Comparison of ENCODE assay signal across 13 cellular contexts in the genomic region with DNA sequence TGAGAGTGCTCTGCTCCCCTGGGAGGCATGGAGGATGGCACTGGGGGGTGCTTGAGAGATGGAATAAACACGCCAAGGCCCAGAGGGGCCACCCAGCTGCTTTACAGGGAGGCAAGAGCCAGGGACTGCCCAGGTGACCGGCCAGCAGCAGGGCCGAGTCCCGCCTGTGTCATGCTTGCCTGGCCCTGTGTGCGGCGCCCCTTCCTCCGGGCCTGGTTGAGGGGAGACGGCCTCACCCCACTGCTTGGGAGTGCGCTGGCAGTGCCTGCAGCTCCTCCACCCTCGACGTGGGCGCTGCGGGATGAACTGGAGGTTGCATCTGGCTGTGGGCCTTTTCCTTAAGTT. TPM values are rescaled to one million over a fixed set of nuclear protein-coding genes. Genes with fewer than 3 reads are reported as not detected.
DNase-seq lines count a peak whose midpoint lies in the region; ATAC-seq, FAIRE-seq and TF ChIP-seq lines count a peak whose summit lies in the region.
"Had no signal": no experiment of that assay in that cellular context is flagged by ENCODE, and none has a peak within 500 bp of the region (broad histone marks: within the 10 kb centered on the region; RNA-seq: fewer than 3 reads in every experiment).

No MANE protein-coding gene starts in this region.

- H3K27me3 ChIP-seq in left ventricle myocardium inferior (ENCODE audit: low read depth) (peaks cover 10% of the 10 kb centered on the region), prostate gland (replicated peaks; ENCODE audit: insufficient read depth) (peaks cover 4% of the 10 kb centered on the region), aorta (ENCODE audit: control insufficient read depth in 1 of 2, insufficient read depth in 2 of 2, low read length in 1 of 2) (no peaks in the 10 kb centered on the region)

- H3K9ac ChIP-seq in kidney (ENCODE audit: low read length in 2 of 2), result no peak overlapping the region

- no peaks in the 10 kb centered on the region for H3K36me3 ChIP-seq in left ventricle myocardium inferior
- H3K36me3 ChIP-seq in kidney (ENCODE audit: control insufficient read depth in 1 of 2, insufficient read depth in 2 of 2, low read length in 2 of 2), result no peaks in the 10 kb centered on the region
- no peaks in the 10 kb centered on the region for H3K36me3 ChIP-seq in prostate gland
- no peaks in the 10 kb centered on the region for H3K36me3 ChIP-seq in aorta (ENCODE audit: control insufficient read depth in 1 of 2, insufficient read depth in 2 of 2, low read length in 1 of 2)

- TF ChIP-seq POLR2A in prostate gland (IDR thresholded peaks at IDR 0.05) (no peak), GM12892 (IDR thresholded peaks at IDR 0.05; ENCODE audit: low read depth, low read length) (no peak)

- FAIRE-seq in kidney (lab: Jason Lieb, UNC) (no peak), GM12892 (lab: Jason Lieb, UNC) (no peak)

- intact Hi-C loops in left ventricle myocardium inferior (cut with micrococcal nuclease), result no loop called here
- intact Hi-C loops in Right ventricle myocardium superior (cut with DNase I), result no loop called here
- intact Hi-C loops in kidney (cut with DNase I), result no loop called here
- intact Hi-C loops in prostate gland (cut with DNase I), result no loop called here
- intact Hi-C loops in aorta (cut with DNase I), result loop anchor here in 1 of 2 donors (5.0 kb wide), 2 partner anchors 32 to 88 kb away; a partner anchor contains a TSS

- WGBS in prostate gland, result 53% methylated on average over 12 of the region's 13 CpGs
- 54 to 62% methylated on average over 11 to 13 of the region's 13 CpGs for WGBS in aorta, 2 donors

- TF ChIP-seq CTCF in left ventricle myocardium inferior (IDR thresholded peaks at IDR 0.05; ENCODE audit: borderline replicate concordance) (no peak), kidney (IDR thresholded peaks at IDR 0.05; ENCODE audit: borderline replicate concordance, extremely low read depth, insufficient read depth) (no peak), prostate gland (IDR thresholded peaks at IDR 0.05) (no peak)

- DNase-seq in left ventricle myocardium inferior, result no peak
- no peak for DNase-seq in Right ventricle myocardium superior
- DNase-seq in kidney, result peak; percentile 52
- no peak for DNase-seq in prostate gland (ENCODE audit: low spot score)
- DNase-seq in aorta, result peak; percentile 43 to 76
- no peak for DNase-seq in NCI-H146 treated with DMSO at 0.1 percent for 48 hours (lab: John Stamatoyannopoulos, UW; ENCODE audit: unreplicated experiment)
- DNase-seq in GM12892 (ENCODE audit: insufficient read length), result no peak
- DNase-seq: amygdala; effector memory CD4-positive, alpha-beta T cell; NCI-H1105; NCI-H510A had no signal

- H3K4me1 ChIP-seq in left ventricle myocardium inferior (peaks cover 39% of the 10 kb centered on the region), kidney (ENCODE audit: control insufficient read depth in 1 of 2, insufficient read depth in 1 of 2, low read depth in 1 of 2, low read length in 2 of 2) (peaks cover 0 to 13% of the 10 kb centered on the region in 2 donors), prostate gland (replicated peaks) (peaks cover 3% of the 10 kb centered on the region), aorta (ENCODE audit: control insufficient read depth in 1 of 2, insufficient read depth in 2 of 2, low read length in 2 of 2) (peaks cover 0 to 2% of the 10 kb centered on the region in 2 donors)

- H3K4me3 ChIP-seq in left ventricle myocardium inferior, result peak overlapping the region; percentile 23
- no peak overlapping the region for H3K4me3 ChIP-seq in kidney (ENCODE audit: low read length in 2 of 2)
- H3K4me3 ChIP-seq in prostate gland, result no peak overlapping the region
- no peak overlapping the region for H3K4me3 ChIP-seq in aorta (ENCODE audit: low read length in 2 of 2)

- ATAC-seq in Right ventricle myocardium superior (ENCODE audit: poor library complexity) (no peak), aorta (ENCODE audit: low FRiP score) (peak; percentile 29), HG02588 (IDR thresholded peaks at IDR 0.05; ENCODE audit: unreplicated experiment) (no peak)

- H3K9me3 ChIP-seq in left ventricle myocardium inferior (replicated peaks) (peaks cover 27% of the 10 kb centered on the region), kidney (ENCODE audit: control insufficient read depth in 1 of 2, low read length in 2 of 2) (peaks cover 2 to 9% of the 10 kb centered on the region in 2 donors), prostate gland (no peaks in the 10 kb centered on the region), aorta (ENCODE audit: control insufficient read depth, low read length) (no peaks in the 10 kb centered on the region)

- H3K27ac ChIP-seq in left ventricle myocardium inferior (replicated peaks) (peak overlapping the region; percentile 81), kidney (ENCODE audit: low read depth in 2 of 2, low read length in 2 of 2) (no peak overlapping the region), prostate gland (peak overlapping the region; percentile 66 to 67), aorta (ENCODE audit: low read depth in 1 of 2, low read length in 2 of 2) (peak overlapping the region; percentile 25 to 76)

RNA-seq across cellular contexts. Expression of a gene that starts 33.1 kb away (rescaled TPM):
- total RNA-seq in left ventricle myocardium inferior, result 157 TPM
- total RNA-seq in Right ventricle myocardium superior, result 191 TPM
- total RNA-seq in kidney, result 174 TPM
- 52.4 TPM for polyA plus RNA-seq in kidney (ENCODE audit: insufficient read depth, low read depth, low replicate concordance)
- total RNA-seq in prostate gland, result 100 to 1,000 TPM; 198 to 474 TPM
- total RNA-seq in aorta, result 1,000 to 10,000 TPM; 1,386 to 1,431 TPM
- 1,000 to 10,000 TPM in 1 of 2 donors, 100 to 1,000 TPM in 1; 335 to 3,611 TPM for polyA plus RNA-seq in aorta
- polyA plus RNA-seq in GM12892 (2012; ENCODE audit: missing spikeins), result 0.28 TPM
- total RNA-seq: HT-29 had no signal

Comparison
In these comparisons a context has a peak if more than half of its experiments do, and no peak if none do; other contexts are left out.
1. DNase-seq: peak in kidney (single experiment) and aorta (2 of 2); none in left ventricle myocardium inferior (single experiment), Right ventricle myocardium superior (single experiment), prostate gland (single experiment), NCI-H146 treated with DMSO at 0.1 percent for 48 hours (single experiment) and GM12892 (single experiment).
2. H3K27ac ChIP-seq: peak in left ventricle myocardium inferior (single experiment), prostate gland (2 of 2) and aorta (2 of 2); none in kidney (0 of 2).